Comparison of ENCODE assay signal across 20 cellular contexts in genomic region chr4:99648321-99648720, GRCh38. TPM values are rescaled to one million over a fixed set of nuclear protein-coding genes. Genes with fewer than 3 reads are reported as not detected.
"Had no signal": no experiment of that assay in that cellular context is flagged by ENCODE, and none has a peak within 500 bp of the region (broad histone marks: within the 10 kb centered on the region; RNA-seq: fewer than 3 reads in every experiment).

No MANE protein-coding gene starts in this region.

- H3K27ac Mint-ChIP-seq: activated naive CD8-positive, alpha-beta T cell treated with anti-CD3 and anti-CD28 coated beads, Interleukin-2, amount 10 ng/mL, durations not matched to agents 7 days and 5 days; activated T-helper 1 cell treated with anti-CD3 and anti-CD28 coated beads, Interleukin-12 subunit alpha, Interleukin-12 subunit beta, Interleukin-2, Interleukin-4 antibody, amounts not matched to agents 30 ng/mL and 10 ng/mL and 1 ng/mL, durations not matched to agents 14 hours and 24 hours and 36 hours; naive thymus-derived CD4-positive, alpha-beta T cell; stimulated activated naive B cell treated with anti-CD40 and anti-IgM and Interleukin-4, amounts not matched to agents 10 μg/mL and 1 μg/mL and 100 μg/mL, for 72 hours; T-cell had no signal

- H3K27me3 Mint-ChIP-seq: T-cell had no signal

- H3K4me1 ChIP-seq: transverse colon had no signal

- H3K4me3 ChIP-seq: esophagus squamous epithelium, left ventricle myocardium inferior, transverse colon had no signal

- ATAC-seq: naive thymus-derived CD4-positive, alpha-beta T cell; stimulated activated naive B cell treated with anti-CD40 and anti-IgM and Interleukin-4, amounts not matched to agents 10 μg/mL and 1 μg/mL and 100 μg/mL, for 72 hours; T-cell had no signal

- H3K9me3 Mint-ChIP-seq: activated naive CD8-positive, alpha-beta T cell treated with anti-CD3 and anti-CD28 coated beads, Interleukin-2, amount 10 ng/mL, durations not matched to agents 7 days and 5 days; activated T-helper 1 cell treated with anti-CD3 and anti-CD28 coated beads, Interleukin-12 subunit alpha, Interleukin-12 subunit beta, Interleukin-2, Interleukin-4 antibody, amounts not matched to agents 30 ng/mL and 10 ng/mL and 1 ng/mL, durations not matched to agents 14 hours and 24 hours and 36 hours; stimulated activated naive B cell treated with anti-CD40 and anti-IgM and Interleukin-4, amounts not matched to agents 10 μg/mL and 1 μg/mL and 100 μg/mL, for 72 hours; T-cell had no signal

- H3K4me3 Mint-ChIP-seq: activated naive CD8-positive, alpha-beta T cell treated with anti-CD3 and anti-CD28 coated beads, Interleukin-2, amount 10 ng/mL, durations not matched to agents 7 days and 5 days; activated T-helper 1 cell treated with anti-CD3 and anti-CD28 coated beads, Interleukin-12 subunit alpha, Interleukin-12 subunit beta, Interleukin-2, Interleukin-4 antibody, amounts not matched to agents 30 ng/mL and 10 ng/mL and 1 ng/mL, durations not matched to agents 14 hours and 24 hours and 36 hours; naive thymus-derived CD4-positive, alpha-beta T cell; stimulated activated naive B cell treated with anti-CD40 and anti-IgM and Interleukin-4, amounts not matched to agents 10 μg/mL and 1 μg/mL and 100 μg/mL, for 72 hours; T-cell had no signal

- DNase-seq: activated CD4-positive, CD25-positive, alpha-beta regulatory T cell treated with anti-CD3 and anti-CD28 coated beads, Interleukin-2, amount 50 U/mL, for 72 hours; activated naive CD8-positive, alpha-beta T cell treated with anti-CD3 and anti-CD28 coated beads, Interleukin-2, amount 10 ng/mL, durations not matched to agents 7 days and 5 days; aorta; esophagus squamous epithelium; hypothalamus; kidney; left ventricle myocardium inferior; naive thymus-derived CD4-positive, alpha-beta T cell; stimulated activated CD4-positive, alpha-beta T cell treated with anti-CD3 and anti-CD28 coated beads, Interleukin-2, amount 100 ng/mL, for 48 hours; stimulated activated naive B cell treated with anti-CD40 and anti-IgM and Interleukin-4, amounts not matched to agents 10 μg/mL and 1 μg/mL and 100 μg/mL, for 72 hours; substantia nigra; T-cell; T-helper 9 cell; transverse colon had no signal

- H3K9me3 ChIP-seq: esophagus squamous epithelium, left ventricle myocardium inferior, transverse colon had no signal

- H3K27me3 ChIP-seq: transverse colon had no signal

- H3K27ac ChIP-seq: left ventricle myocardium inferior, transverse colon had no signal

- H3K4me1 Mint-ChIP-seq: activated naive CD8-positive, alpha-beta T cell treated with anti-CD3 and anti-CD28 coated beads, Interleukin-2, amount 10 ng/mL, durations not matched to agents 7 days and 5 days; naive thymus-derived CD4-positive, alpha-beta T cell; stimulated activated naive B cell treated with anti-CD40 and anti-IgM and Interleukin-4, amounts not matched to agents 10 μg/mL and 1 μg/mL and 100 μg/mL, for 72 hours; T-cell had no signal

- H3K36me3 ChIP-seq: esophagus squamous epithelium, left ventricle myocardium inferior, transverse colon had no signal

- H3K36me3 Mint-ChIP-seq: activated naive CD8-positive, alpha-beta T cell treated with anti-CD3 and anti-CD28 coated beads, Interleukin-2, amount 10 ng/mL, durations not matched to agents 7 days and 5 days; naive thymus-derived CD4-positive, alpha-beta T cell; stimulated activated naive B cell treated with anti-CD40 and anti-IgM and Interleukin-4, amounts not matched to agents 10 μg/mL and 1 μg/mL and 100 μg/mL, for 72 hours; T-cell had no signal

RNA-seq across cellular contexts. Expression of gene C4orf54, which starts 9.3 kb away (rescaled TPM):
- total RNA-seq: activated CD8-positive, alpha-beta memory T cell treated with anti-CD3 and anti-CD28 coated beads for 36 hours; activated naive CD8-positive, alpha-beta T cell treated with anti-CD3 and anti-CD28 coated beads, Interleukin-2, amount 10 ng/mL, durations not matched to agents 7 days and 5 days; activated T-helper 1 cell treated with anti-CD3 and anti-CD28 coated beads, Interleukin-12 subunit alpha, Interleukin-12 subunit beta, Interleukin-2, Interleukin-4 antibody, amounts not matched to agents 30 ng/mL and 10 ng/mL and 1 ng/mL, durations not matched to agents 14 hours and 24 hours and 36 hours; fibroblast of villous mesenchyme; mononuclear cell; naive thymus-derived CD4-positive, alpha-beta T cell; omental fat pad; pulmonary artery endothelial cell; T-cell; transverse colon had no signal
- polyA plus RNA-seq: naive thymus-derived CD4-positive, alpha-beta T cell had no signal
